20 cellular contexts compared by ENCODE assay signal in the genomic region with DNA sequence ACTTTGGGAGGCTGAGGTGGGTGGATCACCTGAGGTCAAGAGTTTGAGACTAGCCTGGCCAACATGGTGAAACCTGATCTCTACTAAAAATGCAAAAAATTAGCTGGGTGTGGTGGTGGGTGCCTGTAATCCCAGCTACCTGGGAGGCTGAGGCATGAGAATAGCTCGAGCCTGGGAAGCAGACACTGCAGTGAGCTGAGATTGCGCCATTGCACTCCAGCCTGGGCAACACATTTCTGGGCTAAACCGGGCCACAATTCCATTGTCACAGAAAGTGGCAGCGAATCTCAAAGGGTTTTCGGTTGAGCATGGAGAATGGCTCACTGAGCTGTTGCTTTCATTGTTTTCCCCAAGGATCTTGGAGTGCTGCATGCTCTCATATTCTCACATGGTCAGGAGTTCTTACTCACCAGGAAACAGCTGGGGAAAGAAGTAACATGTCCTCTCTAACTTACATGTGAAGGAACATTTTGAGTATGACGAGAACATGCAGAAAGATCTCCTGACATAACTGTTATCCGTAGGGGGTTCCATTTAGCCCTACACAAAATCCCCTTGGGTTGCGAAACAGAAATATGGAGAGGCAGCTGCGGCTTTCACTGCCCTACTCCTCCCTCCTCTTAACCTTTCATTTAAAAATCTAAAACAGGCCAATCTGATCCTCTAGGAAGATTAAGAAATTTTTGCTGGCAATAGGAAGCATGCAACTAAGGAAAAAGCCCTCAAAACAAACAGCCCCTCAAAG.
A peak's percentile ranks its signal among the peaks of the same experiment; 100 is the strongest.
DNase-seq lines count a peak whose midpoint lies in the region; ATAC-seq and TF ChIP-seq lines count a peak whose summit lies in the region.
"Had no signal": no experiment of that assay in that cellular context is flagged by ENCODE, and none has a peak within 500 bp of the region (broad histone marks: within the 10 kb centered on the region; RNA-seq: fewer than 3 reads in every experiment).

No MANE protein-coding gene starts in this region.

- H3K9ac ChIP-seq in neural cell (ENCODE audit: low read length): peak overlapping the region; percentile 34
- H3K9ac ChIP-seq: BLaER1 had no signal

- H3K4me3 ChIP-seq in neural cell (ENCODE audit: low read length): peak overlapping the region; percentile 39
- H3K4me3 ChIP-seq: BLaER1 had no signal

- no peaks in the 10 kb centered on the region for H3K9me3 ChIP-seq in neural cell (ENCODE audit: low read length)
- H3K9me3 ChIP-seq: BLaER1 had no signal

- no peaks in the 10 kb centered on the region for H3K79me2 ChIP-seq in neural cell (replicated peaks; ENCODE audit: insufficient read depth, low read length)

- no peak for TF ChIP-seq EP300 in neural cell (conservative IDR thresholded peaks at IDR 0.05; ENCODE audit: poor library complexity, severe bottlenecking)

- no peaks in the 10 kb centered on the region for H4K20me1 ChIP-seq in neural cell (ENCODE audit: insufficient read depth)
- H4K20me1 ChIP-seq: BLaER1 had no signal

- DNase-seq in NCI-H2227 treated with DMSO at 0.1 percent for 48 hours (lab: John Stamatoyannopoulos, UW) (peak; percentile 41), NCI-H2227 (lab: John Stamatoyannopoulos, UW; ENCODE audit: unreplicated experiment) (no peak), NCI-H345 treated with DMSO at 0.1 percent for 48 hours (lab: John Stamatoyannopoulos, UW; ENCODE audit: unreplicated experiment) (peak; percentile 36), sciatic nerve (ENCODE audit: low spot score) (no peak), HuH-7 (ENCODE audit: low spot score) (no peak), left ventricle myocardium superior (no peak)
- no peak for DNase-seq in activated CD8-positive, alpha-beta memory T cell treated with anti-CD3 and anti-CD28 coated beads for 24 hours
- DNase-seq: 8988T; CD4-positive, alpha-beta memory T cell; DMS153; DMS79; GDM1; GOT3; H7; HFFc6; IMR-90 had no signal

- no peaks in the 10 kb centered on the region for H3K9me2 ChIP-seq in neural cell (ENCODE audit: insufficient read depth, low read length)

- peak; percentile 58 for ATAC-seq in sciatic nerve
- ATAC-seq in left ventricle myocardium superior: no peak
- ATAC-seq: HCT116 had no signal

- no peak for TF ChIP-seq CTCF in neural cell (IDR thresholded peaks at IDR 0.05; ENCODE audit: poor library complexity, severe bottlenecking)

- no peak overlapping the region for H3K4me2 ChIP-seq in neural cell (ENCODE audit: low read length)
- H3K4me2 ChIP-seq: BLaER1 had no signal

- no peaks in the 10 kb centered on the region for H3F3A ChIP-seq in neural cell (ENCODE audit: insufficient read depth, low read length, poor library complexity, severe bottlenecking)

- H2AFZ ChIP-seq in neural cell (ENCODE audit: low read depth, low read length): no peak overlapping the region

- H3K27me3 ChIP-seq in neural cell (ENCODE audit: insufficient read depth, low read depth, low read length): no peaks in the 10 kb centered on the region
- H3K27me3 ChIP-seq: BLaER1 had no signal

- peak overlapping the region; percentile 85 for H3K27ac ChIP-seq in neural cell (ENCODE audit: low read length)
- H3K27ac ChIP-seq: BLaER1, HL-60 had no signal

- intact Hi-C loops in sciatic nerve (cut with DNase I): no loop called here
- intact Hi-C loops in left ventricle myocardium superior (cut with micrococcal nuclease): no loop called here

- TF ChIP-seq RAD21 in neural cell (conservative IDR thresholded peaks at IDR 0.05): no peak

- no peaks in the 10 kb centered on the region for H3K36me3 ChIP-seq in neural cell (ENCODE audit: insufficient read depth, low read length)
- H3K36me3 ChIP-seq: BLaER1 had no signal

TF ChIP-seq in neural cell, 6 proteins besides CTCF, POLR2A, EP300 and RAD21:
- no peak for TF ChIP-seq MXI1 (conservative IDR thresholded peaks at IDR 0.05; ENCODE audit: poor library complexity, severe bottlenecking)
- TF ChIP-seq REST (IDR thresholded peaks at IDR 0.05; ENCODE audit: borderline replicate concordance): no peak
- TF ChIP-seq EZH2 (IDR thresholded peaks at IDR 0.05; ENCODE audit: borderline replicate concordance, insufficient read depth, low read length, poor library complexity, severe bottlenecking): no peak
- no peak for TF ChIP-seq TAF1 (IDR thresholded peaks at IDR 0.05; ENCODE audit: low read depth)
- TF ChIP-seq POLR2AphosphoS5 (IDR thresholded peaks at IDR 0.05): no peak
- no peak for TF ChIP-seq SMC3 (conservative IDR thresholded peaks at IDR 0.05; ENCODE audit: poor library complexity)

Comparison
In these comparisons a context has a peak if more than half of its experiments do, and no peak if none do; other contexts are left out.
1. DNase-seq: peak in NCI-H2227 treated with DMSO at 0.1 percent for 48 hours (single experiment) and NCI-H345 treated with DMSO at 0.1 percent for 48 hours (single experiment); none in NCI-H2227 (single experiment), sciatic nerve (single experiment), HuH-7 (single experiment), left ventricle myocardium superior (single experiment) and activated CD8-positive, alpha-beta memory T cell treated with anti-CD3 and anti-CD28 coated beads for 24 hours (single experiment).